ENCODE assay signal across 1 cellular context in genomic region chr19:13441810-13442512, GRCh38.
TF ChIP-seq lines count a peak whose summit lies in the region.

No MANE protein-coding gene starts in this region.

TF ChIP-seq in WTC11, 78 proteins besides CTCF, POLR2A, EP300 and RAD21 (continued from another document):
- TF ChIP-seq AR (CRISPR knock-in tag; IDR thresholded peaks at IDR 0.05) (no peak), ZNF532 (CRISPR knock-in tag; IDR thresholded peaks at IDR 0.05; ENCODE audit: borderline replicate concordance) (no peak), FOXK1 (CRISPR knock-in tag; IDR thresholded peaks at IDR 0.05) (no peak), ZNF425 (CRISPR knock-in tag; conservative IDR thresholded peaks at IDR 0.05) (no peak), RELA (CRISPR knock-in tag; IDR thresholded peaks at IDR 0.05; ENCODE audit: borderline replicate concordance) (no peak), ESRRA (CRISPR knock-in tag; IDR thresholded peaks at IDR 0.05; ENCODE audit: borderline replicate concordance) (peak; percentile 85; the same call in 1 of the 2 replicates), NR1H2 (CRISPR knock-in tag; IDR thresholded peaks at IDR 0.05) (0 out of 2 replicates have a peak, but pooled peaks have one; percentile 31), PRDM15 (CRISPR knock-in tag; IDR thresholded peaks at IDR 0.05) (no peak), MYBL2 (CRISPR knock-in tag; IDR thresholded peaks at IDR 0.05) (no peak), ETV6 (CRISPR knock-in tag; IDR thresholded peaks at IDR 0.05) (no peak), IRF1 (CRISPR knock-in tag; IDR thresholded peaks at IDR 0.05) (no peak), ZBTB43 (CRISPR knock-in tag; IDR thresholded peaks at IDR 0.05) (peak; percentile 53; the same call in 1 of the 2 replicates), ZNF138 (CRISPR knock-in tag; conservative IDR thresholded peaks at IDR 0.05) (no peak), FOXP4 (CRISPR knock-in tag; IDR thresholded peaks at IDR 0.05) (peak; percentile 85), USF1 (CRISPR knock-in tag; IDR thresholded peaks at IDR 0.05) (peak; percentile 66; the same call in 1 of the 2 replicates), NR2C2 (CRISPR knock-in tag; IDR thresholded peaks at IDR 0.05) (no peak), HMGXB4 (CRISPR knock-in tag; IDR thresholded peaks at IDR 0.05) (no peak), MXD4 (CRISPR knock-in tag; IDR thresholded peaks at IDR 0.05; ENCODE audit: borderline replicate concordance) (no peak), NFATC4 (CRISPR knock-in tag; IDR thresholded peaks at IDR 0.05) (no peak), ATF1 (CRISPR knock-in tag; IDR thresholded peaks at IDR 0.05) (no peak), SOX15 (CRISPR knock-in tag; IDR thresholded peaks at IDR 0.05) (no peak), ZNF512 (CRISPR knock-in tag; IDR thresholded peaks at IDR 0.05; ENCODE audit: borderline replicate concordance) (no peak), ZNF396 (CRISPR knock-in tag; IDR thresholded peaks at IDR 0.05; ENCODE audit: borderline replicate concordance) (no peak), NFYB (CRISPR knock-in tag; conservative IDR thresholded peaks at IDR 0.05; ENCODE audit: low read depth) (no peak; the same call in 1 of the 2 replicates)
